ENCODE assay signal across 1 cellular context in the genomic region with DNA sequence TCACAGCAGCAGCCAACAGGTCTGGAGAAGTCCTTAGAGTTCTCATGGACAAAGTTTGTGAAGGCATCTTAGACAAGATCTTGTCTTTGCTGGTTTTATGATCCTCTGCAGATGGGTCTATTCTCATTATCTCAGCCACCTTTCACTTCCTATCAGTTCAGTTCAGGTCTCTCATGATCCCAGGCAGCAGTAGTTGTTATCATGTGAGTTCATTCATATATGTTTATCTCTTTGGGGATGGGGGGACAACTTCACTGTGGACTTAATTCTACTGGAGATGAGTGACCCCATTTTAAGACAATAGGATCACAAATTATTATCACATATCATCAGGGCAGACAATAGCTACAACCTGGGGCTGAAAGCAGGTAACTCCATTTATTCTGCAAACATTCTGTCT. TPM values are rescaled to one million over a fixed set of nuclear protein-coding genes. Genes with fewer than 3 reads are reported as not detected.
"Had no signal": no experiment of that assay in that cellular context is flagged by ENCODE, and none has a peak within 500 bp of the region (broad histone marks: within the 10 kb centered on the region; RNA-seq: fewer than 3 reads in every experiment).

No MANE protein-coding gene starts in this region.

RNA-seq across cellular contexts. Expression of a gene that starts 48.1 kb away (rescaled TPM):
- total RNA-seq: G401 had no signal
